12 cellular contexts compared by ENCODE assay signal in the genomic region with DNA sequence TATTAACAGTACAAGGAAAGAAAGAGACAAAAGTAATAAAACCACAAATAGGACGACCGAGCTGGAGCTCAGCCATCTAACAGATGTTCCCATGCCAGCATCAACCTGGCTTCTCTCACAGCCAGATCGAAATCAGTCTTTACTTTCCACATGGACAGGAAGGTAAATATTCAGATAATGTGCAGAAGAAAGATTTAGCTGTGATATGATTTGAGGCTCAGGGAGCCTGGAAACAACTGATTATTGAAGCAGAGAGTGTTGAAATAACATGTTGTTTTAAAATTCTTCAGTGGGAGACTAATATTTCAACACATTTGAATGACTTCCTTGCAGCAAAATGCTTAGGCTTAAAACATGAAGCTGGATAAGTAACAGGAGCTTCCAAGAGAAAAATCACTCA.
DNase-seq lines count a peak whose midpoint lies in the region; ATAC-seq, FAIRE-seq and TF ChIP-seq lines count a peak whose summit lies in the region.
"Had no signal": no experiment of that assay in that cellular context is flagged by ENCODE, and none has a peak within 500 bp of the region (broad histone marks: within the 10 kb centered on the region; RNA-seq: fewer than 3 reads in every experiment).

No MANE protein-coding gene starts in this region.

- H3K4me1 Mint-ChIP-seq in CD14-positive monocyte = peaks cover 58% of the 10 kb centered on the region

- DNase-seq in CD14-positive monocyte (ENCODE audit: low spot score) (no peak), GF-D8 (lab: John Stamatoyannopoulos, UW) (peak; percentile 99), fibroblast of the aortic adventitia (ENCODE audit: low read depth) (peak; percentile 62), D721Med (ENCODE audit: insufficient read length, low spot score) (no peak), NCI-H1694 treated with DMSO at 0.1 percent for 48 hours (lab: John Stamatoyannopoulos, UW) (no peak)
- DNase-seq: activated CD4-positive, alpha-beta T cell treated with anti-CD3 and anti-CD28 coated beads for 4 hours; central memory CD4-positive, alpha-beta T cell; erythroblast; substantia nigra had no signal

- FAIRE-seq in D721Med (lab: Jason Lieb, UNC) = no peak

- peaks cover 0 to 1% (median 0%) of the 10 kb centered on the region in 3 donors for H3K27me3 Mint-ChIP-seq in CD14-positive monocyte (ENCODE audit: low read depth in 3 of 3)

- intact Hi-C loops in CD14-positive monocyte (cut with micrococcal nuclease) = no loop called here

- no peaks in the 10 kb centered on the region for H3K36me3 Mint-ChIP-seq in CD14-positive monocyte

- ATAC-seq in GM18909 (IDR thresholded peaks at IDR 0.05; ENCODE audit: poor library complexity, unreplicated experiment) = no peak

- H3K27ac ChIP-seq in VCaP = peak overlapping the region; percentile 71

- TF ChIP-seq CTCF in CD14-positive monocyte (IDR thresholded peaks at IDR 0.05) (no peak), VCaP (conservative IDR thresholded peaks at IDR 0.05) (no peak), fibroblast of the aortic adventitia (IDR thresholded peaks at IDR 0.05; ENCODE audit: insufficient read depth, low read length) (no peak), D721Med (IDR thresholded peaks at IDR 0.05; ENCODE audit: insufficient read depth, missing control alignments) (no peak)

- H3K4me3 ChIP-seq in fibroblast of the aortic adventitia (ENCODE audit: low read depth, low read length) = no peak overlapping the region
- H3K4me3 ChIP-seq: smooth muscle cell had no signal

- peak overlapping the region; percentile 5 to 59 for H3K4me3 Mint-ChIP-seq in CD14-positive monocyte

- H3K27ac Mint-ChIP-seq in CD14-positive monocyte = peak overlapping the region; percentile 66 to 95 (median 85)

- H3K9me3 Mint-ChIP-seq in CD14-positive monocyte = peaks cover 0 to 5% (median 0%) of the 10 kb centered on the region in 7 donors

Comparison
In these comparisons a context has a peak if more than half of its experiments do, and no peak if none do; other contexts are left out.
1. DNase-seq: peak in GF-D8 (single experiment) and fibroblast of the aortic adventitia (single experiment); none in CD14-positive monocyte (single experiment), D721Med (single experiment) and NCI-H1694 treated with DMSO at 0.1 percent for 48 hours (single experiment).